In the genomic region with DNA sequence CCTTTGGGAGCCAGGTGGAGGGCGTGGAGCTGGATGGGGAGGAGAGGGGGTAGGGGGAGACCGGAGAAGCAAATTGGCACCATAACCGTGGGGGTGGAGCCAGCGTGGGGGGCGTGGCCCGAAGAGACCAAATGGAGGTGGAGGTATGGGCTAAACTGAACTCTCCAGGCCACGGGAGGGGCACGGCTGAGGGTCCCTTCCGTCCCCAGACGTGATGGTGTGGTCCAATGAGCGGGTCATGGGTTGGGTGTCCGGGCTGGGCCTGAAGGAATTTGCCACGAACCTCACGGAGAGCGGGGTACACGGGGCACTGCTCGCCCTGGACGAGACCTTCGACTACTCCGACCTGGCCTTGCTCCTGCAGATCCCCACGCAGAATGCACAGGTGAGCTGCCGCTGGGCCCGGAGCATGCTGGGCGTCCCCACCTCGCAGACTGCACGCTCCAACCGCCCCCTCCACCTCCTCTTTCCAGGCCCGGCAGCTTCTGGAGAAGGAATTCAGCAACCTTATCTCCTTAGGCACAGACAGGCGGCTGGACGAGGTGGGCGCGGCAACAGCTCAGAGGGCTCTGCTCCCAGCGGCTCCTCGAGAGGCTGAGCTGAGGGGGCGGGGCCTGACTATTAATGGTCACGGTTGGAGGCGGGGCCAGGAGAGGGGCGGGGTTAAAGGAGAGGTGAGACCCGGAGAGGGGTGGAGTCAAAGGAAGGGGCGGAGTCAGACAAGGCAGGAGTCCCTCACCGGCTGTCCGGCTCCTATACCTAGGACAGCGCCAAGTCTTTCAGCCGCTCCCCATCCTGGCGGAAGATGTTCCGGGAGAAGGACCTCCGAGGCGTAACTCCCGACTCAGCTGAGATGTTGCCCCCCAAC, we compare ENCODE assay signal across 8 cellular contexts. TPM values are rescaled to one million over a fixed set of nuclear protein-coding genes. Genes with fewer than 3 reads are reported as not detected.
A peak's percentile ranks its signal among the peaks of the same experiment; 100 is the strongest.
DNase-seq lines count a peak whose midpoint lies in the region; ATAC-seq and TF ChIP-seq lines count a peak whose summit lies in the region.

No MANE protein-coding gene starts in this region.

- H3K36me3 ChIP-seq in adipocyte (ENCODE audit: control insufficient read depth, insufficient read depth, low read length, severe bottlenecking): no peaks in the 10 kb centered on the region
- no peaks in the 10 kb centered on the region for H3K36me3 ChIP-seq in ovary
- H3K36me3 ChIP-seq in thyroid gland: no peaks in the 10 kb centered on the region

- DNase-seq in G401 (ENCODE audit: low spot score) (peak; percentile 99), NCI-H1417 (lab: John Stamatoyannopoulos, UW) (peak; percentile 92 to 99 (median 96)), T-helper 1 cell (peak; percentile 64 to 77 (median 73)), adipocyte (ENCODE audit: low read depth) (peak; percentile 98), Right ventricle myocardium inferior (ENCODE audit: missing footprints) (peak; percentile 97), ovary (peak; percentile 97 to 99 (median 99)), thyroid gland (peak; percentile 99 to 100)

- H3K27ac ChIP-seq in ovary (peak overlapping the region in 1 of 2 donors; percentile 33), thyroid gland (peak overlapping the region; percentile 51 to 84 (median 83))

- no peak for TF ChIP-seq CTCF in ovary (IDR thresholded peaks at IDR 0.05)
- TF ChIP-seq CTCF in thyroid gland (IDR thresholded peaks at IDR 0.05): no peak

- H3K4me1 ChIP-seq in adipocyte (ENCODE audit: control insufficient read depth, insufficient read depth, low read length) (peaks cover 27% of the 10 kb centered on the region), ovary (ENCODE audit: insufficient read depth) (peaks cover 4% of the 10 kb centered on the region), thyroid gland (peaks cover 23 to 36% of the 10 kb centered on the region in 2 donors)

- peak overlapping the region; percentile 92 for H3K9ac ChIP-seq in adipocyte (ENCODE audit: low read length)

- no peaks in the 10 kb centered on the region for H3K27me3 ChIP-seq in adipocyte (replicated peaks; ENCODE audit: control insufficient read depth, insufficient read depth, low read length)
- no peaks in the 10 kb centered on the region for H3K27me3 ChIP-seq in ovary
- H3K27me3 ChIP-seq in thyroid gland: no peaks in the 10 kb centered on the region

- 1 to 2% (median 1%) methylated on average over 48 to 49 of the region's 49 CpGs for WGBS in ovary, 3 donors
- WGBS in thyroid gland, 2 donors: 1 to 3% methylated on average over 20 to 29 of the region's 49 CpGs

- in situ Hi-C loops in G401 (cut with HindIII; ENCODE audit: low sequenced_read_pairs): no loop called here

- peak; percentile 86 for ATAC-seq in Right ventricle myocardium inferior
- ATAC-seq in GM18519 (IDR thresholded peaks at IDR 0.05; ENCODE audit: low FRiP score, unreplicated experiment): no peak

- TF ChIP-seq EP300 in ovary (IDR thresholded peaks at IDR 0.05): no peak

- TF ChIP-seq POLR2A in ovary (IDR thresholded peaks at IDR 0.05) (no peak), thyroid gland (IDR thresholded peaks at IDR 0.05) (peak in 1 of 2 donors; percentile 81)

- intact Hi-C loops in Right ventricle myocardium inferior (cut with DNase I): loop anchor here (2.0 to 5.0 kb wide), 3 partner anchors 30 to 52 kb away; a partner anchor contains a TSS
- intact Hi-C loops in ovary (cut with DNase I): loop anchor here in 3 of 4 donors (5.0 to 10.0 kb wide), 2 partner anchors 47 to 54 kb away; no protein-coding TSS in a partner anchor
- intact Hi-C loops in thyroid gland (cut with DNase I): loop anchor here (5.0 kb wide), 1 partner anchor 52 kb away; no protein-coding TSS in a partner anchor

- no peaks in the 10 kb centered on the region for H3K9me3 ChIP-seq in adipocyte (ENCODE audit: control insufficient read depth, low read length)
- H3K9me3 ChIP-seq in ovary: no peaks in the 10 kb centered on the region
- H3K9me3 ChIP-seq in thyroid gland: no peaks in the 10 kb centered on the region

- peak overlapping the region; percentile 98 for H3K4me3 ChIP-seq in adipocyte (ENCODE audit: low read length)
- peak overlapping the region; percentile 42 for H3K4me3 ChIP-seq in ovary
- peak overlapping the region; percentile 27 to 60 (median 49) for H3K4me3 ChIP-seq in thyroid gland (replicated peaks in 1 of 3)

RNA-seq across cellular contexts. Expression of a gene that starts 6.2 kb away (rescaled TPM):
- 4.6 and 7.2 TPM in 2 replicates for total RNA-seq in G401 (2014; rRNA removed; shearing (Covaris generic))
- 843 TPM for total RNA-seq in Right ventricle myocardium inferior
- total RNA-seq in ovary: 1 to 10 TPM in 5 of 7 donors, under 1 TPM in 2; 0.36 to 3.0 (median 2.1) TPM
- 10 to 100 TPM in 1 of 2 donors, 1 to 10 TPM in 1; 4.0 to 10.5 TPM for polyA plus RNA-seq in ovary
- total RNA-seq in thyroid gland: 1 to 10 TPM; 1.1 to 4.1 (median 2.1) TPM

RNA-seq across cellular contexts. Expression of a gene that starts 8.6 kb away (rescaled TPM):
- 17.5 and 18.6 TPM in 2 replicates for total RNA-seq in G401 (2014; rRNA removed; shearing (Covaris generic))
- 28.5 TPM for total RNA-seq in Right ventricle myocardium inferior
- 10 to 100 TPM in 2 of 7 donors, 1 to 10 TPM in 5; 1.2 to 12.2 (median 8.2) TPM for total RNA-seq in ovary
- 1 to 10 TPM; 1.1 to 5.1 TPM for polyA plus RNA-seq in ovary
- total RNA-seq in thyroid gland: 10 to 100 TPM; 18.4 to 36.4 (median 26.1) TPM

RNA-seq across cellular contexts. Expression of a gene that starts 29.7 kb away (rescaled TPM):
- 101 and 111 TPM in 2 replicates for total RNA-seq in G401 (2014; rRNA removed; shearing (Covaris generic))
- total RNA-seq in Right ventricle myocardium inferior: 4.1 TPM
- 1 to 10 TPM in 6 of 7 donors, under 1 TPM in 1; 0.72 to 6.1 (median 3.2) TPM for total RNA-seq in ovary
- 1 to 10 TPM in 1 of 2 donors, under 1 TPM in 1; 0.55 to 5.8 TPM for polyA plus RNA-seq in ovary
- 1 to 10 TPM; 4.6 to 7.4 (median 5.3) TPM for total RNA-seq in thyroid gland

RNA-seq across cellular contexts. Expression of a gene that starts 30.1 kb away (rescaled TPM):
- total RNA-seq in G401 (2014; rRNA removed; shearing (Covaris generic)): 0.74 TPM in 1 of 2 replicates, not detected in the other
- total RNA-seq in Right ventricle myocardium inferior (1.8 TPM), ovary (1 to 10 TPM in 1 of 7 donors, under 1 TPM in 3, not detected in 3; 0.45 to 1.5 (median 0.46) TPM), thyroid gland (10 to 100 TPM in 1 of 4 donors, 1 to 10 TPM in 3; 1.7 to 13.4 (median 6.1) TPM)
- polyA plus RNA-seq in ovary: under 1 TPM in 1 of 2 donors, not detected in 1; 0.42 TPM

RNA-seq across cellular contexts. Expression of a gene that starts 34.8 kb away (rescaled TPM):
- total RNA-seq in G401 (2014; rRNA removed; shearing (Covaris generic)): 19.1 and 32.2 TPM in 2 replicates
- total RNA-seq in Right ventricle myocardium inferior (21.1 TPM), ovary (1 to 10 TPM; 6.6 to 9.8 (median 8.5) TPM), thyroid gland (10 to 100 TPM; 10.5 to 17.7 (median 13.8) TPM)
- polyA plus RNA-seq in ovary: 1 to 10 TPM in 1 of 2 donors, under 1 TPM in 1; 0.82 to 8.9 TPM

Comparison
In these comparisons a context has a peak if more than half of its experiments do, and no peak if none do; other contexts are left out.
1. H3K4me3 ChIP-seq: peak in every context shown above with its lines; median percentile 98 in adipocyte; 49 in thyroid gland; 42 in ovary.
2. RNA of a gene that starts 6.2 kb away (total RNA-seq): 843 TPM in Right ventricle myocardium inferior (single experiment); 4.6 to 7.2 TPM in G401, 1.1 to 4.1 TPM in thyroid gland and 0.36 to 3.0 TPM in ovary; every median in the first group is over 100 times any median in the second.
3. RNA of a gene that starts 29.7 kb away (total RNA-seq): 101 to 111 TPM in G401; 4.6 to 7.4 TPM in thyroid gland, 4.1 TPM in Right ventricle myocardium inferior (single experiment) and 0.72 to 6.1 TPM in ovary; every median in the first group is over 10 times any median in the second.
4. Peak in every context shown above with its lines, with median percentiles within 50 percentile points of each other: DNase-seq.